Comparison of ENCODE assay signal across 7 cellular contexts in genomic region chr1:166884040-166884642, GRCh38. TPM values are rescaled to one million over a fixed set of nuclear protein-coding genes. Genes with fewer than 3 reads are reported as not detected.
A peak's percentile ranks its signal among the peaks of the same experiment; 100 is the strongest.
DNase-seq lines count a peak whose midpoint lies in the region; ATAC-seq, FAIRE-seq and TF ChIP-seq lines count a peak whose summit lies in the region.

No MANE protein-coding gene starts in this region.

- POLR2A ChIA-PET in GM12878 (lab: Charles Lee) = no interaction called here

- in situ Hi-C loops in GM12878 (cut with MboI) = no loop called here

- SMC1A ChIA-PET in GM12878 (lab: Charles Lee; ENCODE audit: uncharacterized antibody, unreplicated experiment) = interaction anchor here (3.4 kb wide), 1 partner anchor 175 kb away, joined by 12 read pairs; no protein-coding TSS in a partner anchor

- H3K36me3 ChIP-seq in GM12878 (ENCODE audit: control insufficient read depth in 2 of 2, insufficient read depth in 2 of 2, low read length in 1 of 2) (no peaks in the 10 kb centered on the region), iPS-18a (ENCODE audit: control insufficient read depth, low read depth, low read length) (no peaks in the 10 kb centered on the region), small intestine (ENCODE audit: control insufficient read depth in 2 of 2, insufficient read depth in 2 of 2, low read length in 2 of 2) (no peaks in the 10 kb centered on the region)

- RAD21 ChIA-PET in GM12878 (lab: Charles Lee; ENCODE audit: unreplicated experiment) = interaction anchor here (1.8 kb wide), 1 partner anchor 25 kb away, joined by 4 read pairs; no protein-coding TSS in a partner anchor

- no TSS peak for BruUV-seq in GM12878 (replicated peaks; lab: Mats Ljungman, UMichigan)

- TF ChIP-seq CTCF in GM12878 (IDR thresholded peaks at IDR 0.05 in 2 of 3, conservative IDR thresholded peaks at IDR 0.05 in 1 of 3; ENCODE audit: control insufficient read depth in 2 of 3, extremely low read depth in 1 of 3, insufficient read depth in 1 of 3, low read depth in 3 of 3, low read length in 3 of 3) = peak; percentile 35 to 66 (median 49)

- CTCF ChIA-PET in GM12878 (lab: Yijun Ruan, JAX) = interaction anchor here (1.8 to 4.2 kb wide), 2 partner anchors 26 to 175 kb away, joined by 13 to 31 read pairs; no protein-coding TSS in a partner anchor

- H4K20me1 ChIP-seq in GM12878 (ENCODE audit: control insufficient read depth, insufficient read depth) = no peaks in the 10 kb centered on the region

- H3K27me3 ChIP-seq in GM12878 (replicated peaks in 1 of 2; ENCODE audit: control insufficient read depth in 2 of 2, insufficient read depth in 2 of 2, low read length in 1 of 2) (peaks cover 0 to 4% of the 10 kb centered on the region in 2 experiments; a peak in 1 of 4 replicates), iPS-18a (ENCODE audit: control insufficient read depth, insufficient read depth, low read length) (peaks cover 22% of the 10 kb centered on the region), small intestine (ENCODE audit: control insufficient read depth in 2 of 2, insufficient read depth in 2 of 2, low read length in 2 of 2) (no peaks in the 10 kb centered on the region)

- H3K79me2 ChIP-seq in GM12878 (ENCODE audit: control insufficient read depth, insufficient read depth, low read length) = no peaks in the 10 kb centered on the region

- H3K9me3 ChIP-seq in GM12878 (replicated peaks; ENCODE audit: control insufficient read depth, insufficient read depth, low read length) (no peaks in the 10 kb centered on the region), iPS-18a (ENCODE audit: control insufficient read depth, low read depth, low read length) (no peaks in the 10 kb centered on the region), small intestine (ENCODE audit: control insufficient read depth, low read depth) (no peaks in the 10 kb centered on the region)

- FAIRE-seq in GM12878 (lab: Jason Lieb, UNC) = no peak
- FAIRE-seq in small intestine (lab: Jason Lieb, UNC) = no peak

- H2AFZ ChIP-seq in GM12878 (ENCODE audit: control insufficient read depth, low read depth, low read length) = no peak overlapping the region

- H3K4me2 ChIP-seq in GM12878 (ENCODE audit: control insufficient read depth, insufficient read depth) = peak overlapping the region; percentile 59; the same call in 1 of the 2 replicates

- no peak overlapping the region for H3K4me3 ChIP-seq in GM12878
- H3K4me3 ChIP-seq in iPS-18a (ENCODE audit: low read length) = peak overlapping the region; percentile 10
- H3K4me3 ChIP-seq in small intestine (ENCODE audit: low read depth in 1 of 2, low read length in 2 of 2) = no peak overlapping the region

- H3K4me1 ChIP-seq in GM12878 (ENCODE audit: control insufficient read depth, insufficient read depth, low read length) (peaks cover 7% of the 10 kb centered on the region; the same call in 1 of the 2 replicates), iPS-18a (ENCODE audit: control insufficient read depth, low read depth, low read length) (no peaks in the 10 kb centered on the region), small intestine (ENCODE audit: control insufficient read depth in 2 of 2, insufficient read depth in 1 of 2, low read depth in 1 of 2, low read length in 1 of 2) (no peaks in the 10 kb centered on the region)

- WGBS in GM12878 (ENCODE audit: insufficient coverage, insufficient replicate concordance, low lambda C conversion rate, missing lambda C conversion rate) = 27% methylated on average over 44 of the region's 44 CpGs
- WGBS in small intestine, 3 donors = 9 to 15% (median 10%) methylated on average over 38 to 44 of the region's 44 CpGs

- no peak overlapping the region for H3K9ac ChIP-seq in GM12878 (ENCODE audit: control insufficient read depth, insufficient read depth, low read length)
- no peak overlapping the region for H3K9ac ChIP-seq in iPS-18a (ENCODE audit: low read length)

- TF ChIP-seq EP300 in GM12878 (IDR thresholded peaks at IDR 0.05; ENCODE audit: borderline replicate concordance in 1 of 2, control insufficient read depth in 1 of 2, low read depth in 2 of 2, low read length in 2 of 2) = no peak

- DNase-seq in NCI-H774 (lab: John Stamatoyannopoulos, UW) (peak; percentile 41), GM12878 (ENCODE audit: low read depth, low spot score) (no peak), small intestine (peak; percentile 39), cerebellar nuclear complex (lab: John Stamatoyannopoulos, UW) (no peak)

- no peak overlapping the region for H3K27ac ChIP-seq in GM12878 (ENCODE audit: control insufficient read depth, insufficient read depth)
- H3K27ac ChIP-seq in iPS-18a (ENCODE audit: low read length) = no peak overlapping the region
- no peak overlapping the region for H3K27ac ChIP-seq in small intestine (ENCODE audit: low read depth in 1 of 2, low read length in 1 of 2)

- ATAC-seq in GM19455 (IDR thresholded peaks at IDR 0.05; ENCODE audit: unreplicated experiment) = peak; percentile 56
- ATAC-seq in GM12878 = peak; percentile 79
- no peak for ATAC-seq in GM21528 (IDR thresholded peaks at IDR 0.05; ENCODE audit: low FRiP score, unreplicated experiment)

- TF ChIP-seq POLR2A in GM12878 (IDR thresholded peaks at IDR 0.05; ENCODE audit: low read depth, low read length) = no peak

- TF ChIP-seq RAD21 in GM12878 (IDR thresholded peaks at IDR 0.05; ENCODE audit: insufficient read depth, low read depth, low read length) = peak; percentile 44

- intact Hi-C loops in GM12878 (cut with micrococcal nuclease; ENCODE audit: unreplicated experiment) = no loop called here

TF ChIP-seq in GM12878, 131 proteins besides CTCF, POLR2A, EP300 and RAD21:
- TF ChIP-seq JUNB (IDR thresholded peaks at IDR 0.05) (no peak), TBL1XR1 (IDR thresholded peaks at IDR 0.05; ENCODE audit: low read depth, low read length) (no peak), TCF7 (IDR thresholded peaks at IDR 0.05; ENCODE audit: borderline replicate concordance) (no peak), MEF2B (IDR thresholded peaks at IDR 0.05; ENCODE audit: partially characterized antibody, poor library complexity, severe bottlenecking) (no peak), SMC3 (IDR thresholded peaks at IDR 0.05; ENCODE audit: borderline replicate concordance, low read length) (peak; percentile 37; the same call in 1 of the 2 replicates), RB1 (IDR thresholded peaks at IDR 0.05; ENCODE audit: borderline replicate concordance) (no peak)

RNA-seq across cellular contexts. Expression of gene TADA1, which starts 8.1 kb away (rescaled TPM):
- 18.3 and 18.9 TPM in 2 replicates for total RNA-seq in GM12878 (2013; cell fraction: nucleolus; rRNA removed)
- total RNA-seq in GM12878 (2014; rRNA removed) (18.6 and 21.3 TPM in 2 replicates), GM12878 (2014; rRNA removed; fragmentation: Illumina TruSeq; extraction: Trizol) (20.6 and 20.7 TPM in 2 replicates), GM12878 (2021) (15.1 and 15.2 TPM in 2 replicates)
- 12.6 TPM for polyA plus RNA-seq in GM12878 (2011; ENCODE audit: low read depth)
- polyA plus RNA-seq in GM12878 (2011; rRNA removed) (34.6 and 36.4 TPM in 2 replicates), GM12878 (2014; fragmentation: Illumina TruSeq; extraction: Trizol) (25.9 and 31.1 TPM in 2 replicates), GM12878 (2014; fragmentation: Nextera tagmentation; extraction: Ambion mirVana) (10 to 100 TPM; 31.5 to 38.6 TPM), GM12878 (2014; rRNA removed) (13.1 and 15.3 TPM in 2 replicates), GM12878 (2016; fragmentation: Nextera tagmentation; extraction: Ambion mirVana) (10 to 100 TPM; 27.1 to 30.2 TPM), small intestine (10 to 100 TPM in 1 of 3 donors, 1 to 10 TPM in 2; 9.0 to 12.5 (median 10.0) TPM)
- polyA plus RNA-seq in GM12878 (2011; cell fraction: cytosol; rRNA removed) = 19.1 and 27.0 TPM in 2 replicates
- polyA plus RNA-seq in GM12878 (2011; cell fraction: nucleus; rRNA removed) = 18.5 and 20.0 TPM in 2 replicates
- 13.3 and 14.4 TPM in 2 replicates for polyA plus RNA-seq in GM12878 (2012)
- 28.3 and 31.5 TPM in 2 replicates for polyA minus RNA-seq in GM12878 (2011; rRNA and poly(A)+ RNA removed)
- polyA minus RNA-seq in GM12878 (2011; cell fraction: cytosol; rRNA and poly(A)+ RNA removed) = 8.4 and 10.5 TPM in 2 replicates
- polyA minus RNA-seq in GM12878 (2011; cell fraction: nucleus; rRNA and poly(A)+ RNA removed) = 4.8 and 7.4 TPM in 2 replicates

RNA-seq across cellular contexts. Expression of gene POGK, which starts 44.9 kb away (rescaled TPM):
- 36.4 and 38.3 TPM in 2 replicates for total RNA-seq in GM12878 (2013; cell fraction: nucleolus; rRNA removed)
- total RNA-seq in GM12878 (2014; rRNA removed) (24.9 and 28.0 TPM in 2 replicates), GM12878 (2014; rRNA removed; fragmentation: Illumina TruSeq; extraction: Trizol) (29.1 and 30.1 TPM in 2 replicates), GM12878 (2021) (34.6 and 37.3 TPM in 2 replicates)
- polyA plus RNA-seq in GM12878 (2011; ENCODE audit: low read depth) = 7.6 TPM
- polyA plus RNA-seq in GM12878 (2011; rRNA removed) (12.8 and 13.9 TPM in 2 replicates), GM12878 (2014; fragmentation: Illumina TruSeq; extraction: Trizol) (27.7 and 27.8 TPM in 2 replicates), GM12878 (2014; fragmentation: Nextera tagmentation; extraction: Ambion mirVana) (1 to 10 TPM; 5.3 to 8.1 TPM), GM12878 (2014; rRNA removed) (16.2 and 17.6 TPM in 2 replicates), GM12878 (2016; fragmentation: Nextera tagmentation; extraction: Ambion mirVana) (10 to 100 TPM; 18.2 to 19.1 TPM), small intestine (10 to 100 TPM in 1 of 3 donors, 1 to 10 TPM in 2; 4.5 to 11.0 (median 4.6) TPM)
- 13.0 and 13.5 TPM in 2 replicates for polyA plus RNA-seq in GM12878 (2011; cell fraction: cytosol; rRNA removed)
- 26.4 and 28.3 TPM in 2 replicates for polyA plus RNA-seq in GM12878 (2011; cell fraction: nucleus; rRNA removed)
- polyA plus RNA-seq in GM12878 (2012) = 11.2 and 12.3 TPM in 2 replicates
- polyA minus RNA-seq in GM12878 (2011; rRNA and poly(A)+ RNA removed) = 20.1 and 20.6 TPM in 2 replicates
- polyA minus RNA-seq in GM12878 (2011; cell fraction: cytosol; rRNA and poly(A)+ RNA removed) = 8.0 and 9.7 TPM in 2 replicates
- 15.0 and 24.9 TPM in 2 replicates for polyA minus RNA-seq in GM12878 (2011; cell fraction: nucleus; rRNA and poly(A)+ RNA removed)

Comparison
In these comparisons a context has a peak if more than half of its experiments do, and no peak if none do; other contexts are left out.
1. DNase-seq: peak in NCI-H774 (single experiment) and small intestine (single experiment); none in GM12878 (single experiment) and cerebellar nuclear complex (0 of 2).